In the genomic region with DNA sequence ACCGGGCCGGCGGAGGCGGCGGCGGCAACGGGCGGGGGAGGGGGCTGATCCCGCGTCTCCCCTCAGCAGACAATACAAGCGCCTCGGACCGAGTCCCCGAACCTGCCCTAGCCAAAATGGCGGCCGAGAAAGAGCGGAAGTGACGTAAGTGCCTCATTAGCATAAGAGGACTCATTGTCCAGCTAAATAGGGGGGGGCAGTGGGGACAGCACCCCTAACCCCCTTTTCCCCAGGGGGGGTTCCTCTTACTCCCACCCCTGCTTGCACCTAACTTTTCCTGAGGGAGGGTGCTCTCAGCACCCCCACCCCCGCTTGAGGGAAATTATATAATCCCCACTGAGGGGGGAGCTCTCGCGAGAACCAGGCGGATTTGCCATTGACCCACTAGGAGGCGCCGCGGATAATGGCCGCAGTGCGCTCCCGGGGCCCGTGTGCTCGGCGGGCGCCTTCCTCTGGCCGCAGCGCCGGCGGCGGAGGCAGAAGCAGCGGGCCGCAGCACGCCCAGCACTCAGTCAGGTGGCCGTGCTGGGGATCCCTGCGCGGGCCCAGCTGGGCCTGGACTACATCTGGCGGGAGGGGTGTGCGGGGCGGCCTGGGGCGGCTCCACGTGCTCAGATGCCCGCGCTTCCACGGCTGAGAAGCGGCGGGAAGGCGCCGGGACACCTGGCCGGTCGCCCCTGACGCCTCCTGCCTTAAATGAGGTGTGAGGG, we compare ENCODE assay signal across 8 cellular contexts. TPM values are rescaled to one million over a fixed set of nuclear protein-coding genes. Genes with fewer than 3 reads are reported as not detected.
DNase-seq lines count a peak whose midpoint lies in the region; ATAC-seq and TF ChIP-seq lines count a peak whose summit lies in the region.

Gene ADNP (minus strand): TSS at position 132 of the 710 bp plus-strand sequence. CDS start 27,441 bp downstream, outside the sequence.

- peaks cover 35% of the 10 kb centered on the region for H4K20me1 ChIP-seq in hepatocyte (ENCODE audit: insufficient read depth, poor library complexity, severe bottlenecking)

- H3K36me3 ChIP-seq in hepatocyte (replicated peaks; ENCODE audit: insufficient read depth, low read depth) (no peaks in the 10 kb centered on the region), aorta (ENCODE audit: control insufficient read depth in 1 of 2, insufficient read depth in 2 of 2, low read length in 1 of 2) (peaks cover 0 to 2% of the 10 kb centered on the region in 2 donors)

- H3K4me1 ChIP-seq in hepatocyte (ENCODE audit: insufficient read depth) (peaks cover 31% of the 10 kb centered on the region), aorta (ENCODE audit: control insufficient read depth in 1 of 2, insufficient read depth in 2 of 2, low read length in 2 of 2) (no peaks in the 10 kb centered on the region)

- DNase-seq in NCI-H2081 (lab: John Stamatoyannopoulos, UW) = peak; percentile 92 to 94
- DNase-seq in T-helper 9 cell = peak; percentile 89
- DNase-seq in astrocyte of the cerebellum (ENCODE audit: low read depth) = peak; percentile 86
- DNase-seq in hepatocyte (ENCODE audit: low spot score) = peak; percentile 97
- peak; percentile 73 for DNase-seq in renal cortical epithelial cell (ENCODE audit: low read depth)
- DNase-seq in aorta = peak; percentile 95 to 96

- H3K9me2 ChIP-seq in hepatocyte (replicated peaks; ENCODE audit: insufficient read depth) = no peaks in the 10 kb centered on the region

- no peaks in the 10 kb centered on the region for H3K27me3 ChIP-seq in hepatocyte
- H3K27me3 ChIP-seq in aorta (ENCODE audit: control insufficient read depth in 1 of 2, insufficient read depth in 2 of 2, low read length in 1 of 2) = no peaks in the 10 kb centered on the region

- TF ChIP-seq CTCF in astrocyte of the cerebellum (IDR thresholded peaks at IDR 0.05; ENCODE audit: low read depth, low read length, missing control alignments) = peak; percentile 64
- peak; percentile 68 for TF ChIP-seq CTCF in hepatocyte (IDR thresholded peaks at IDR 0.05; ENCODE audit: poor library complexity)

- intact Hi-C loops in aorta (cut with DNase I) = loop anchor here in 1 of 2 donors (1.0 kb wide), 2 partner anchors 27 to 113 kb away; partner anchors contain the start of genes DPM1 and MOCS3

- peak within 1 kb of the TSS; percentile 100 for H3K27ac ChIP-seq in hepatocyte
- peak within 1 kb of the TSS; percentile 94 to 97 for H3K27ac ChIP-seq in aorta (ENCODE audit: low read depth in 1 of 2, low read length in 2 of 2)

- H3K9me3 ChIP-seq in hepatocyte (ENCODE audit: low read depth) (no peaks in the 10 kb centered on the region), aorta (ENCODE audit: control insufficient read depth, low read length) (no peaks in the 10 kb centered on the region)

- 6% methylated on average over 34 of the region's 58 CpGs for WGBS in hepatocyte (ENCODE audit: low lambda C conversion rate, missing lambda C conversion rate)
- WGBS in aorta, 2 donors = 0 to 1% methylated on average over 37 to 58 of the region's 58 CpGs

- H3K4me3 ChIP-seq in astrocyte of the cerebellum (ENCODE audit: low read depth, low read length) (peak within 1 kb of the TSS; percentile 78), hepatocyte (peak within 1 kb of the TSS; percentile 72), aorta (ENCODE audit: low read length in 2 of 2) (peak within 1 kb of the TSS; percentile 74 to 95)

- peaks cover 40% of the 10 kb centered on the region for H3K79me2 ChIP-seq in hepatocyte

- H3K4me2 ChIP-seq in hepatocyte = peak within 1 kb of the TSS; percentile 96

- in situ Hi-C loops in astrocyte of the cerebellum (cut with HindIII; ENCODE audit: low sequenced_read_pairs) = no loop called here

- ATAC-seq in GM18511 (IDR thresholded peaks at IDR 0.05; ENCODE audit: unreplicated experiment) = peak; percentile 69
- ATAC-seq in HG03025 (IDR thresholded peaks at IDR 0.05; ENCODE audit: low FRiP score, unreplicated experiment) = peak; percentile 65
- peak; percentile 96 for ATAC-seq in aorta (ENCODE audit: low FRiP score)

- H2AFZ ChIP-seq in hepatocyte = peak within 1 kb of the TSS; percentile 96

RNA-seq across cellular contexts. Expression of gene ADNP, which starts in this region (rescaled TPM):
- total RNA-seq in hepatocyte = 43.7 and 44.3 TPM in 2 replicates
- polyA plus RNA-seq in hepatocyte = 12.5 and 13.1 TPM in 2 replicates
- total RNA-seq in renal cortical epithelial cell = 27.1 and 86.6 TPM in 2 replicates
- total RNA-seq in aorta = 10 to 100 TPM; 48.1 to 61.4 TPM
- polyA plus RNA-seq in aorta = 10 to 100 TPM in 1 of 2 donors, 1 to 10 TPM in 1; 9.4 to 29.8 TPM

Comparison
In these comparisons a context has a peak if more than half of its experiments do, and no peak if none do; other contexts are left out.
1. Peak in every context shown above with its lines: DNase-seq, ATAC-seq, H3K4me3 ChIP-seq and H3K27ac ChIP-seq.